9 cellular contexts compared by ENCODE assay signal in genomic region chr2:217941886-217942728, GRCh38.
DNase-seq lines count a peak whose midpoint lies in the region; ATAC-seq and TF ChIP-seq lines count a peak whose summit lies in the region.
"Had no signal": no experiment of that assay in that cellular context is flagged by ENCODE, and none has a peak within 500 bp of the region (broad histone marks: within the 10 kb centered on the region; RNA-seq: fewer than 3 reads in every experiment).

No MANE protein-coding gene starts in this region.

- no peaks in the 10 kb centered on the region for H3K36me3 Mint-ChIP-seq in activated naive CD8-positive, alpha-beta T cell treated with anti-CD3 and anti-CD28 coated beads, Interleukin-2, amount 10 ng/mL, durations not matched to agents 7 days and 5 days
- no peaks in the 10 kb centered on the region for H3K36me3 Mint-ChIP-seq in activated naive CD8-positive, alpha-beta T cell treated with anti-CD3 and anti-CD28 coated beads for 36 hours

- H3K4me1 Mint-ChIP-seq in activated naive CD8-positive, alpha-beta T cell treated with anti-CD3 and anti-CD28 coated beads, Interleukin-2, amount 10 ng/mL, durations not matched to agents 7 days and 5 days = peaks cover 29% of the 10 kb centered on the region
- H3K4me1 Mint-ChIP-seq in activated naive CD8-positive, alpha-beta T cell treated with anti-CD3 and anti-CD28 coated beads for 36 hours = peaks cover 3% of the 10 kb centered on the region

- no peak for ATAC-seq in activated naive CD8-positive, alpha-beta T cell treated with anti-CD3 and anti-CD28 coated beads, Interleukin-2, amount 10 ng/mL, durations not matched to agents 7 days and 5 days (ENCODE audit: low read depth)

- H3K36me3 ChIP-seq in osteoblast (ENCODE audit: insufficient read depth, low read length) (peaks cover 4% of the 10 kb centered on the region), uterus (no peaks in the 10 kb centered on the region)

- TF ChIP-seq CTCF in fibroblast of pulmonary artery (IDR thresholded peaks at IDR 0.05; ENCODE audit: low read length, missing control alignments) (no peak), osteoblast (IDR thresholded peaks at IDR 0.05; ENCODE audit: extremely low read depth, low read depth, low read length) (no peak), uterus (IDR thresholded peaks at IDR 0.05) (no peak), foreskin fibroblast (IDR thresholded peaks at IDR 0.05; ENCODE audit: low read depth, low read length) (no peak)

- H3K27me3 Mint-ChIP-seq in activated naive CD8-positive, alpha-beta T cell treated with anti-CD3 and anti-CD28 coated beads, Interleukin-2, amount 10 ng/mL, durations not matched to agents 7 days and 5 days = peaks cover 39% of the 10 kb centered on the region
- peaks cover 40% of the 10 kb centered on the region for H3K27me3 Mint-ChIP-seq in activated naive CD8-positive, alpha-beta T cell treated with anti-CD3 and anti-CD28 coated beads for 36 hours

- no peak overlapping the region for H3K27ac Mint-ChIP-seq in activated naive CD8-positive, alpha-beta T cell treated with anti-CD3 and anti-CD28 coated beads, Interleukin-2, amount 10 ng/mL, durations not matched to agents 7 days and 5 days
- H3K27ac Mint-ChIP-seq in activated naive CD8-positive, alpha-beta T cell treated with anti-CD3 and anti-CD28 coated beads for 36 hours = no peak overlapping the region
- H3K27ac Mint-ChIP-seq: activated T-helper 2 cell treated with anti-CD3 and anti-CD28 coated beads, Interferon-gamma antibody, Interleukin-2, Interleukin-4, amounts not matched to agents 10 μg/mL and 5 μg/mL and 100 μg/mL, durations not matched to agents 14 hours and 24 hours and 36 hours had no signal

- no peak for TF ChIP-seq POLR2A in uterus (IDR thresholded peaks at IDR 0.05)

- intact Hi-C loops in uterus (cut with DNase I; ENCODE audit: low total_unique reads) = loop anchor here (5.0 to 10.0 kb wide), 2 partner anchors 40 to 53 kb away; no protein-coding TSS in a partner anchor

- H4K20me1 ChIP-seq in osteoblast (ENCODE audit: insufficient read depth, low read length) = peaks cover 48% of the 10 kb centered on the region

- H3K9me3 ChIP-seq in osteoblast (ENCODE audit: low read depth, low read length) (no peaks in the 10 kb centered on the region), uterus (no peaks in the 10 kb centered on the region)

- peak overlapping the region; percentile 99 for H3K4me2 ChIP-seq in osteoblast (ENCODE audit: insufficient read depth, low read length)

- no peaks in the 10 kb centered on the region for H3K9me3 Mint-ChIP-seq in activated naive CD8-positive, alpha-beta T cell treated with anti-CD3 and anti-CD28 coated beads, Interleukin-2, amount 10 ng/mL, durations not matched to agents 7 days and 5 days
- no peaks in the 10 kb centered on the region for H3K9me3 Mint-ChIP-seq in activated naive CD8-positive, alpha-beta T cell treated with anti-CD3 and anti-CD28 coated beads for 36 hours
- H3K9me3 Mint-ChIP-seq: activated T-helper 2 cell treated with anti-CD3 and anti-CD28 coated beads, Interferon-gamma antibody, Interleukin-2, Interleukin-4, amounts not matched to agents 10 μg/mL and 5 μg/mL and 100 μg/mL, durations not matched to agents 14 hours and 24 hours and 36 hours had no signal

- H3K4me3 ChIP-seq in fibroblast of pulmonary artery (replicated peaks; ENCODE audit: low read depth, low read length) (peak overlapping the region; percentile 68), osteoblast (ENCODE audit: insufficient read depth, low read length) (peak overlapping the region; percentile 76), uterus (peak overlapping the region; percentile 59 to 88), foreskin fibroblast (ENCODE audit: low read depth in 1 of 2, low read length in 2 of 2) (no peak overlapping the region)

- H2AFZ ChIP-seq in osteoblast (ENCODE audit: low read length) = no peak overlapping the region

- POLR2A ChIA-PET in activated naive CD8-positive, alpha-beta T cell treated with anti-CD3 and anti-CD28 coated beads, Interleukin-2, amount 10 ng/mL, durations not matched to agents 7 days and 5 days (lab: Charles Lee) = interaction anchor here (0.6 kb wide), 1 partner anchor 1300 kb away, joined by 4 read pairs; no protein-coding TSS in a partner anchor

- H3K27ac ChIP-seq in osteoblast (ENCODE audit: low read depth, low read length) (peak overlapping the region; percentile 66), uterus (peak overlapping the region; percentile 92 to 97)

- DNase-seq in activated naive CD8-positive, alpha-beta T cell treated with anti-CD3 and anti-CD28 coated beads, Interleukin-2, amount 10 ng/mL, durations not matched to agents 7 days and 5 days = no peak
- no peak for DNase-seq in activated naive CD8-positive, alpha-beta T cell treated with anti-CD3 and anti-CD28 coated beads for 36 hours
- no peak for DNase-seq in fibroblast of pulmonary artery (ENCODE audit: low read depth)
- DNase-seq in osteoblast (ENCODE audit: insufficient read length, low spot score, missing footprints) = peak; percentile 80
- no peak for DNase-seq in uterus
- DNase-seq in NCI-H526 (lab: John Stamatoyannopoulos, UW) = no peak
- no peak for DNase-seq in NCI-H1930 (lab: John Stamatoyannopoulos, UW)
- no peak for DNase-seq in foreskin fibroblast

- H3K27me3 ChIP-seq in osteoblast (ENCODE audit: insufficient read depth, low read length) = no peaks in the 10 kb centered on the region
- H3K27me3 ChIP-seq in uterus = no peaks in the 10 kb centered on the region

- H3K4me1 ChIP-seq in osteoblast (ENCODE audit: insufficient read depth, low read length) (peaks cover 68% of the 10 kb centered on the region), uterus (no peaks in the 10 kb centered on the region)

- H3K4me3 Mint-ChIP-seq in activated naive CD8-positive, alpha-beta T cell treated with anti-CD3 and anti-CD28 coated beads, Interleukin-2, amount 10 ng/mL, durations not matched to agents 7 days and 5 days = peak overlapping the region; percentile 85
- H3K4me3 Mint-ChIP-seq in activated naive CD8-positive, alpha-beta T cell treated with anti-CD3 and anti-CD28 coated beads for 36 hours = no peak overlapping the region

- H3K79me2 ChIP-seq in osteoblast (ENCODE audit: insufficient read depth, low read length) = peaks cover 67% of the 10 kb centered on the region

Comparison
In these comparisons a context has a peak if more than half of its experiments do, and no peak if none do; other contexts are left out.
1. H3K4me3 ChIP-seq: peak in fibroblast of pulmonary artery (single experiment), osteoblast (single experiment) and uterus (2 of 2); none in foreskin fibroblast (0 of 2).